Comparison of ENCODE assay signal across 1 cellular context in genomic region chr17:62681939-62682381, GRCh38.
TF ChIP-seq lines count a peak whose summit lies in the region.

No MANE protein-coding gene starts in this region.

TF ChIP-seq in K562, 482 proteins besides CTCF, POLR2A, EP300 and RAD21 (continued from another document and continues in another):
- TF ChIP-seq HES1 (IDR thresholded peaks at IDR 0.05; ENCODE audit: low read depth) (no peak), MEF2A (IDR thresholded peaks at IDR 0.05; ENCODE audit: control insufficient read depth, low read depth, low read length) (no peak), POLR2AphosphoS5 (IDR thresholded peaks at IDR 0.05; ENCODE audit: control insufficient read depth, insufficient read depth, low read depth, low read length) (no peak), BACH1 (tag; IDR thresholded peaks at IDR 0.05) (no peak), SREBF1 (IDR thresholded peaks at IDR 0.05; ENCODE audit: borderline replicate concordance, low read depth, low read length) (no peak; the same call in 1 of the 2 replicates), PTBP1 (IDR thresholded peaks at IDR 0.05; ENCODE audit: low read depth, low read length) (no peak), XRCC4 (IDR thresholded peaks at IDR 0.05; ENCODE audit: extremely low read depth, insufficient read depth, insufficient read length) (no peak), HDAC8 (tag; IDR thresholded peaks at IDR 0.05) (no peak), PTRF (tag; IDR thresholded peaks at IDR 0.05) (no peak), THAP12 (CRISPR knock-in tag; IDR thresholded peaks at IDR 0.05) (no peak), NFRKB (IDR thresholded peaks at IDR 0.05; ENCODE audit: low read depth) (peak; percentile 15; the same call in 1 of the 2 replicates), SAP30 (IDR thresholded peaks at IDR 0.05; ENCODE audit: borderline replicate concordance, insufficient read depth, low read depth, low read length, poor library complexity, severe bottlenecking) (peak; percentile 59), ZNF592 (IDR thresholded peaks at IDR 0.05) (peak; percentile 3; the same call in 1 of the 2 replicates), ZBTB5 (IDR thresholded peaks at IDR 0.05) (no peak), SIX5 (IDR thresholded peaks at IDR 0.05; ENCODE audit: borderline replicate concordance in 1 of 2, insufficient read depth in 1 of 2, low read depth in 1 of 2, low read length in 2 of 2) (no peak), POLR3G (IDR thresholded peaks at IDR 0.05; ENCODE audit: extremely low read depth, insufficient read length, insufficient replicate concordance) (no peak), SP2 (IDR thresholded peaks at IDR 0.05; ENCODE audit: extremely low read depth, low read depth, low read length, poor library complexity, severe bottlenecking) (no peak), ESRRA (IDR thresholded peaks at IDR 0.05; ENCODE audit: borderline replicate concordance, low read depth) (no peak), ZNF445 (CRISPR knock-in tag; IDR thresholded peaks at IDR 0.05; ENCODE audit: low read depth) (no peak), HMGXB4 (CRISPR knock-in tag; IDR thresholded peaks at IDR 0.05) (no peak), PATZ1 (CRISPR knock-in tag; IDR thresholded peaks at IDR 0.05; ENCODE audit: borderline replicate concordance) (no peak), ZBTB8A (IDR thresholded peaks at IDR 0.05; ENCODE audit: partially characterized antibody) (no peak), ZFP36 (IDR thresholded peaks at IDR 0.05; ENCODE audit: low read depth, low read length, partially characterized antibody) (no peak), SIN3B (IDR thresholded peaks at IDR 0.05; ENCODE audit: low read depth) (no peak), TEAD4 (IDR thresholded peaks at IDR 0.05; ENCODE audit: low read length) (no peak), TEAD4 (CRISPR knock-in tag; IDR thresholded peaks at IDR 0.05; ENCODE audit: borderline replicate concordance) (no peak), ZC3H11A (IDR thresholded peaks at IDR 0.05; ENCODE audit: low read depth, low read length) (no peak), ZNF589 (CRISPR knock-in tag; IDR thresholded peaks at IDR 0.05; ENCODE audit: low read depth) (no peak), CREB3 (tag; conservative IDR thresholded peaks at IDR 0.05; ENCODE audit: low read depth) (peak; percentile 11; the same call in 1 of the 2 replicates), SMAD1 (IDR thresholded peaks at IDR 0.05; ENCODE audit: low read depth, low read length, partially characterized antibody) (no peak), MECOM (CRISPR knock-in tag; IDR thresholded peaks at IDR 0.05) (no peak), ZNF280B (CRISPR knock-in tag; IDR thresholded peaks at IDR 0.05) (no peak), FIP1L1 (IDR thresholded peaks at IDR 0.05; ENCODE audit: low read depth, low read length, poor library complexity, severe bottlenecking) (no peak), U2AF2 (optimal IDR thresholded peaks at IDR 0.05; ENCODE audit: low read depth, low read length) (no peak), ARHGAP35 (IDR thresholded peaks at IDR 0.05; ENCODE audit: partially characterized antibody) (no peak), CBX2 (IDR thresholded peaks at IDR 0.05; ENCODE audit: insufficient read depth, low read length, poor library complexity, severe bottlenecking) (no peak), RBM39 (optimal IDR thresholded peaks at IDR 0.05; ENCODE audit: low read depth, low read length) (no peak), NCOR1 (IDR thresholded peaks at IDR 0.05) (no peak), ARID1B (IDR thresholded peaks at IDR 0.05) (no peak), MEIS2 (IDR thresholded peaks at IDR 0.05; ENCODE audit: partially characterized antibody) (no peak), ZNF174 (CRISPR knock-in tag; IDR thresholded peaks at IDR 0.05) (no peak), TAL1 (IDR thresholded peaks at IDR 0.05) (no peak), HMBOX1 (IDR thresholded peaks at IDR 0.05) (no peak), MAX (CRISPR knock-in tag; IDR thresholded peaks at IDR 0.05) (peak; percentile 10; the same call in 1 of the 2 replicates), POLR2B (IDR thresholded peaks at IDR 0.05; ENCODE audit: low read depth, partially characterized antibody) (no peak)
